10 cellular contexts compared by ENCODE assay signal in the genomic region with DNA sequence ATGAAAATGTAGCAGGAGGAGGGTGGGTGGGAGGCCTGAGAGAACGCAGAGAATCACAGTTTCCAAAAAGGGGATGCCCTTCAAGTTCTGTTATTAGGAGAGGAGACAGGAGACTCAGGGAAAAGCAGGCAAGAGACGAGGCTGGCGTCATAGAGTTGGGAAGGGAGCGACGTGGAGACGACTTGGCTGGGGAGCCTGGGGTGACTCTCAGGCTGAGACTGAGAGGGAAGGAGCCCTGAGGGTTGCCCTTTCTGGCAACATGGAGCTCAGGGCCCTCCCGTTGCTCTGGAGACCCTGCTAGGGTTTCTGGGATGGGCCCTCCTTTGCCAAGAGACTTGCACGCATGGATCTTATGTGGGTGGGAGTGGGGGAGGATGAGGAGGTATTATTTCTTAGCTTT.
"Had no signal": no experiment of that assay in that cellular context is flagged by ENCODE, and none has a peak within 500 bp of the region (broad histone marks: within the 10 kb centered on the region; RNA-seq: fewer than 3 reads in every experiment).

No MANE protein-coding gene starts in this region.

- H3K27ac Mint-ChIP-seq: GM23338, H9, HFFc6 had no signal

- H3K9ac ChIP-seq: GM23248 had no signal

- H3K36me3 ChIP-seq: HAP-1 had no signal

- H3K4me2 ChIP-seq: GM23338 had no signal

- H3K4me1 ChIP-seq: HAP-1 had no signal

- H3K9me3 ChIP-seq: HAP-1 had no signal

- H3K27ac ChIP-seq: GM23248 had no signal

- ATAC-seq: GM23338, HCT116 had no signal

- DNase-seq: GM23248, GOT3, H7, H9, HCEC 1CT, HFFc6 had no signal

- H3K4me3 Mint-ChIP-seq: GM23338, H9, HFFc6 had no signal

- H2AFZ ChIP-seq: GM23248, GM23338 had no signal

- H3K4me3 ChIP-seq: GM23248, GM23338, HAP-1 had no signal

- FAIRE-seq: H1 had no signal
